In genomic region chr5:172768573-172769323, GRCh38 we compare ENCODE assay signal across 8 cellular contexts. TPM values are rescaled to one million over a fixed set of nuclear protein-coding genes. Genes with fewer than 3 reads are reported as not detected.
DNase-seq lines count a peak whose midpoint lies in the region; ATAC-seq and TF ChIP-seq lines count a peak whose summit lies in the region.

No MANE protein-coding gene starts in this region.

- no peak for DNase-seq in AG04449 (ENCODE audit: low read depth, low spot score)
- no peak for DNase-seq in NT2/D1 (ENCODE audit: low read depth, low spot score)
- DNase-seq in DMS79 (lab: John Stamatoyannopoulos, UW): no peak
- no peak for DNase-seq in GM20000 (ENCODE audit: low spot score)
- no peak for DNase-seq in SK-N-DZ (ENCODE audit: low spot score)

- H3K36me3 ChIP-seq in NT2/D1 (ENCODE audit: insufficient read depth, insufficient read length, low read length): peaks cover 33% of the 10 kb centered on the region
- H3K36me3 ChIP-seq in duodenal mucosa (ENCODE audit: control insufficient read depth in 1 of 2, insufficient read depth in 2 of 2, low read length in 2 of 2): peaks cover 25 to 28% of the 10 kb centered on the region in 2 donors
- H3K36me3 ChIP-seq in muscle layer of colon (ENCODE audit: insufficient read depth, low read length): peaks cover 30% of the 10 kb centered on the region

- H3K27ac ChIP-seq in duodenal mucosa (ENCODE audit: low read depth, low read length) (peak overlapping the region; percentile 99), muscle layer of colon (ENCODE audit: low read depth, low read length) (peak overlapping the region; percentile 92)

- no peak for ATAC-seq in HG03108 (IDR thresholded peaks at IDR 0.05; ENCODE audit: unreplicated experiment)

- no peak for TF ChIP-seq CTCF in AG04449 (IDR thresholded peaks at IDR 0.05; ENCODE audit: insufficient read depth, low read length, missing control alignments)
- TF ChIP-seq CTCF in GM20000 (IDR thresholded peaks at IDR 0.05; ENCODE audit: extremely low read depth, missing control alignments): no peak

- POLR2A ChIA-PET in AG04449 (lab: Yijun Ruan, JAX): interaction anchor here (0.7 to 9.9 kb wide), 22 partner anchors 8 to 191 kb away, joined by 3 to 149 read pairs (median 18); partner anchors contain the start of gene RPL26L1

- H3K9me3 ChIP-seq in NT2/D1 (ENCODE audit: insufficient read depth, low read length) (peaks cover 5% of the 10 kb centered on the region; the same call in 1 of the 2 replicates), duodenal mucosa (ENCODE audit: control insufficient read depth in 1 of 2, low read length in 2 of 2) (no peaks in the 10 kb centered on the region), muscle layer of colon (ENCODE audit: low read length) (no peaks in the 10 kb centered on the region)

- H3K4me1 ChIP-seq in NT2/D1 (ENCODE audit: insufficient read depth, insufficient read length) (peaks cover 9% of the 10 kb centered on the region), duodenal mucosa (ENCODE audit: control insufficient read depth in 1 of 2, insufficient read depth in 2 of 2, low read length in 2 of 2) (peaks cover 56 to 74% of the 10 kb centered on the region in 2 donors), muscle layer of colon (ENCODE audit: insufficient read depth, low read length) (peaks cover 52% of the 10 kb centered on the region)

- H3K27me3 ChIP-seq in NT2/D1 (ENCODE audit: insufficient read depth, insufficient read length): no peaks in the 10 kb centered on the region
- H3K27me3 ChIP-seq in duodenal mucosa (ENCODE audit: control insufficient read depth in 1 of 2, insufficient read depth in 2 of 2, low read length in 2 of 2): no peaks in the 10 kb centered on the region
- no peaks in the 10 kb centered on the region for H3K27me3 ChIP-seq in muscle layer of colon (ENCODE audit: control insufficient read depth in 1 of 2, insufficient read depth in 2 of 2, low read length in 2 of 2)

- H3K4me3 ChIP-seq in AG04449 (ENCODE audit: low read depth, low read length) (peak overlapping the region; percentile 82), NT2/D1 (ENCODE audit: insufficient read length, low read depth) (peak overlapping the region; percentile 87), duodenal mucosa (ENCODE audit: low read depth in 1 of 2, low read length in 2 of 2) (peak overlapping the region; percentile 81 to 97), muscle layer of colon (ENCODE audit: low read depth in 1 of 2, low read length in 2 of 2) (peak overlapping the region; percentile 78 to 98)

- CTCF ChIA-PET in AG04449 (lab: Yijun Ruan, JAX): interaction anchor here (0.9 to 6.6 kb wide), 4 partner anchors 52 to 167 kb away, joined by 3 to 66 read pairs (median 26); no protein-coding TSS in a partner anchor

- H3K9ac ChIP-seq in NT2/D1 (ENCODE audit: insufficient read length, low read depth): no peak overlapping the region
- H3K9ac ChIP-seq in duodenal mucosa (ENCODE audit: low read depth in 1 of 2, low read length in 2 of 2): peak overlapping the region; percentile 98 to 99
- peak overlapping the region; percentile 100 for H3K9ac ChIP-seq in muscle layer of colon (ENCODE audit: low read length)

RNA-seq across cellular contexts. Expression of gene DUSP1, which starts 2.2 kb away (rescaled TPM):
- 22.7 and 24.2 TPM in 2 replicates for polyA plus RNA-seq in SK-N-DZ (2014; cell fraction: cytosol; rRNA removed)
- 28.9 and 31.9 TPM in 2 replicates for polyA plus RNA-seq in SK-N-DZ (2014; cell fraction: nucleus; rRNA removed)
